ENCODE assay signal across 8 cellular contexts in the genomic region with DNA sequence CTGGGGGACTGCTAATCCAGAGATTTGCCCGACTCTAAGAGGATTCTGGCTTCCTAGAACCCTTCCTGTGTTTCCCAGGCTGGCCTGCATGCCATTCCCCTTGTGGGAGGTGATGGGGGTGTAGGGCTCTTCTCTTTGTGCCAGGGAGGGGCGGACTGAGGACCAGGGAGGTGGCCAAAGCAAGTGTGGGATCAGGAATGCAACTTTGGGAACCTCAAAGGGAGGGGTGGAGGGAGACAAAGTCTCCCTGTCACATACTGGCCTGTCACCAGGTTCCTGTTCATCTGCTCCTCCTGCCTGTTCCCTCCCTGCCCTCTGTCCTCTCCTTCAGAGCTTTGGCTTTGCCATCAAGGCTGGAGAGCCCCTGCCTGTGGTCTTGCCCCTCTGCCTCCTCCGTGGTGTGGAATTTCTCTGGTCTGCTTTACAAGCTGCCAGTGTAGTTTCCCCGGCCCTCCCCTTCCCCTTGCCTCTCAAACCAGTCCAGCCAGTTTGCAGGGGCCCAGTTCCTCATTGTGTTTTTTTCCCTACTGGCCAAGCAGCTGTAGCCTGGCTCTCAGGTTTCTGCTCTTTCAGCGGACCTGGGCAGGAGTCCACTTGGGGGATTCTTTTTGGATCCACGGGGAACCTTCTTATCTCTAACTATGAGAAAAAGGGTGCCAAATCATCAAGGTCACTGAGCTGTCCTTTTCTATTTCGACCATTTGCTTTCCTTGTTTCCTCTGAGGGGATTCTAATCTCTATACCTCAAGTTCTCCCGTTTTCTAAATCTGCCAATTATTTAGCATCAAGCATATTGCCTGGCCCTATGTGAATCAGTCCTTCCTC. TPM values are rescaled to one million over a fixed set of nuclear protein-coding genes. Genes with fewer than 3 reads are reported as not detected.
DNase-seq lines count a peak whose midpoint lies in the region; ATAC-seq and TF ChIP-seq lines count a peak whose summit lies in the region.

No MANE protein-coding gene starts in this region.

- TF ChIP-seq CTCF in sigmoid colon (IDR thresholded peaks at IDR 0.05) = no peak

- no peaks in the 10 kb centered on the region for H3K9me3 ChIP-seq in iPS-15b (ENCODE audit: control insufficient read depth, insufficient read depth, low read length)
- H3K9me3 ChIP-seq in sigmoid colon = no peaks in the 10 kb centered on the region

- 13 to 46% methylated on average over 8 of the region's 8 CpGs for WGBS in sigmoid colon, 2 donors

- no peak for TF ChIP-seq EP300 in sigmoid colon (IDR thresholded peaks at IDR 0.05)

- DNase-seq in NCI-H146 (lab: John Stamatoyannopoulos, UW) (peak; percentile 22), NCI-H146 treated with DMSO at 0.1 percent for 48 hours (lab: John Stamatoyannopoulos, UW; ENCODE audit: unreplicated experiment) (no peak), RPMI8226 (peak; percentile 8), sigmoid colon (peak; percentile 34)
- no peak for DNase-seq in activated effector memory CD4-positive, alpha-beta T cell treated with anti-CD3 and anti-CD28 coated beads, Interleukin-2, amount 50 U/mL, for 16 hours

- ATAC-seq in HG03108 (IDR thresholded peaks at IDR 0.05; ENCODE audit: unreplicated experiment) (no peak), HG02973 (IDR thresholded peaks at IDR 0.05; ENCODE audit: unreplicated experiment) (no peak)

- H3K4me1 ChIP-seq in iPS-15b (ENCODE audit: control insufficient read depth, insufficient read depth, low read length) = peaks cover 27% of the 10 kb centered on the region
- peaks cover 0 to 17% (median 12%) of the 10 kb centered on the region in 4 donors for H3K4me1 ChIP-seq in sigmoid colon

- H3K9ac ChIP-seq in iPS-15b (ENCODE audit: low read depth, low read length) = peak overlapping the region; percentile 9

- H3K4me3 ChIP-seq in iPS-15b (ENCODE audit: low read depth, low read length) = peak overlapping the region; percentile 87
- H3K4me3 ChIP-seq in sigmoid colon = no peak overlapping the region

- H3K36me3 ChIP-seq in iPS-15b (ENCODE audit: control insufficient read depth, insufficient read depth, low read length) = no peaks in the 10 kb centered on the region
- H3K36me3 ChIP-seq in sigmoid colon = no peaks in the 10 kb centered on the region

- peak in 1 of 2 donors; percentile 36 for TF ChIP-seq POLR2A in sigmoid colon (IDR thresholded peaks at IDR 0.05)

- H3K27ac ChIP-seq in sigmoid colon = no peak overlapping the region

- intact Hi-C loops in sigmoid colon (cut with DNase I) = loop anchor here (5.0 kb wide), 1 partner anchor 56 kb away; a partner anchor contains a TSS

- no peaks in the 10 kb centered on the region for H3K27me3 ChIP-seq in iPS-15b (ENCODE audit: control insufficient read depth, insufficient read depth, low read length)
- no peaks in the 10 kb centered on the region for H3K27me3 ChIP-seq in sigmoid colon

RNA-seq across cellular contexts. Expression of a gene that starts 1.8 kb away (rescaled TPM):
- total RNA-seq in sigmoid colon = 1 to 10 TPM in 1 of 4 donors, under 1 TPM in 3; 0.33 to 1.8 (median 0.62) TPM
- polyA plus RNA-seq in sigmoid colon = 100 to 1,000 TPM in 2 of 3 donors, 10 to 100 TPM in 1; 91.9 to 132 (median 115) TPM

RNA-seq across cellular contexts. Expression of a gene that starts 27.1 kb away (rescaled TPM):
- 10 to 100 TPM in 3 of 4 donors, 1 to 10 TPM in 1; 8.0 to 13.4 (median 11.5) TPM for total RNA-seq in sigmoid colon
- polyA plus RNA-seq in sigmoid colon = 10 to 100 TPM; 12.1 to 18.0 (median 16.8) TPM

RNA-seq across cellular contexts. Expression of a gene that starts 53.7 kb away (rescaled TPM):
- 10 to 100 TPM; 40.6 to 75.3 (median 46.4) TPM for total RNA-seq in sigmoid colon
- 10 to 100 TPM in 1 of 3 donors, 1 to 10 TPM in 2; 7.2 to 24.6 (median 9.0) TPM for polyA plus RNA-seq in sigmoid colon

Comparison
In these comparisons a context has a peak if more than half of its experiments do, and no peak if none do; other contexts are left out.
1. DNase-seq: peak in NCI-H146 (single experiment), RPMI8226 (single experiment) and sigmoid colon (single experiment); none in NCI-H146 treated with DMSO at 0.1 percent for 48 hours (single experiment) and activated effector memory CD4-positive, alpha-beta T cell treated with anti-CD3 and anti-CD28 coated beads, Interleukin-2, amount 50 U/mL, for 16 hours (single experiment).